8 cellular contexts compared by ENCODE assay signal in the genomic region with DNA sequence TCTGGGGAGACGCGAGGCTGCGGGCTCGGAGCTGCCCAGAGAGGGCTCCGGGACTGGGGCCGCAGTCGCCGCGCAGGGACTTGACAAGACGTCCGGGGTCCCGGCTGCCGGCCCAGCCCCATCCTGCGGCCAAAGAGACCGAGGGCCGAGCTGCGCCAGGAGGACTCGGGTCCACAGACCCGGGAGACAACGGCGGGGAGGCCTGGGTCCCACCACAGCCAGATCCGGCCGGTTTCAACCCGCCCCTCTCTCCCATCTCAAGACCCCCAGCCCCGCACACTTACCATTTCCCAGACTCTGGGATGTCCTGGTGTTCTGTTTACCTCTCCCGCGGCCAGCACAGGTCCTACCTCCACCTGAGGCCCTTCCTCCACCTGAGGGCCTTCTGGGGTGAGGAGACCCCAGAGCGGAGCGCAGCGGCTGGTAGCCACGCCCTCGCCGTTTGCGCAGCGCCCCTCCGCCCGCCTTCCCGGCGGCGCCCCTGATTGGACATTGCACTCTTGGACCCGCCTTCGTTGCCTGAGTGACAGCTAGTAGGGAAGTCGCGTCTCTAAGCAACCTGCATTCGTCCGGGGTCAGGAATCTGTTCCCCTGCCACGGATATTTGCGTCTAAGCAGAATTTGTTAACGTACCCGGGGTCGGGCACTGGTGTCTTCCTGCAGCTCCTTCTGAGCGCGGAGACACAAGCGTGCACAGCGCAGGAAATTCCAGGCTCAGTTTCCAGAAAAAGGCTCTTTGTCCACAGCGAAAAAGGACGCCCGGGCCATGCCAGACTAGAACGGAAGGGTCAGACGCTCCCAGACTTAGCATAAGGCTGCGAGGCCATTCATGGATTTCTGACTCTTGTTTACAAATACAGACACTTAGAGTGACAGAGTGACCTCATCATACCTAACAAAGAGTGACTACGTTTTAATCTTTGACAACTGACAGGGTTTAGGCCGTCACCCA. TPM values are rescaled to one million over a fixed set of nuclear protein-coding genes. Genes with fewer than 3 reads are reported as not detected.
A peak's percentile ranks its signal among the peaks of the same experiment; 100 is the strongest.
DNase-seq lines count a peak whose midpoint lies in the region; ATAC-seq and FAIRE-seq lines count a peak whose summit lies in the region.

TSS of gene ZNF709 (minus strand) at position 446 of the 952 bp plus-strand sequence. CDS start at position 287, 159 bp downstream.

- H3K36me3 ChIP-seq in neuron (ENCODE audit: insufficient read depth, low read length) = peaks cover 4% of the 10 kb centered on the region
- no peaks in the 10 kb centered on the region for H3K36me3 ChIP-seq in stomach smooth muscle (ENCODE audit: control insufficient read depth in 2 of 2, insufficient read depth in 2 of 2, low read length in 2 of 2)

- H3K27me3 ChIP-seq in neuron (ENCODE audit: insufficient read depth, low read length) = no peaks in the 10 kb centered on the region
- H3K27me3 ChIP-seq in stomach smooth muscle (ENCODE audit: control insufficient read depth in 1 of 2, insufficient read depth in 2 of 2, low read length in 2 of 2) = no peaks in the 10 kb centered on the region

- H3K9ac ChIP-seq in stomach smooth muscle (ENCODE audit: low read length in 2 of 2) = peak within 1 kb of the TSS; percentile 74 to 87

- H3K4me1 ChIP-seq in neuron (ENCODE audit: insufficient read depth, low read length) (peaks cover 16% of the 10 kb centered on the region), stomach smooth muscle (ENCODE audit: control insufficient read depth, insufficient read depth, low read length) (peaks cover 6% of the 10 kb centered on the region)

- FAIRE-seq in frontal cortex (lab: Jason Lieb, UNC) = no peak

- H2AFZ ChIP-seq in neuron (ENCODE audit: low read depth, low read length) = peak within 1 kb of the TSS; percentile 33

- peak within 1 kb of the TSS; percentile 98 for H3K4me3 ChIP-seq in neuron (ENCODE audit: low read length)
- H3K4me3 ChIP-seq in stomach smooth muscle (ENCODE audit: low read length in 2 of 2) = peak within 1 kb of the TSS; percentile 96 to 98

- ATAC-seq in GM21717 (IDR thresholded peaks at IDR 0.05; ENCODE audit: unreplicated experiment) = peak; percentile 89

- H3K9me3 ChIP-seq in neuron (ENCODE audit: low read length) (peaks cover 20% of the 10 kb centered on the region), stomach smooth muscle (ENCODE audit: control insufficient read depth in 2 of 2, low read length in 2 of 2) (no peaks in the 10 kb centered on the region)

- DNase-seq in DMS79 treated with DMSO at 0.1 percent for 48 hours (lab: John Stamatoyannopoulos, UW) = peak; percentile 96
- peak; percentile 90 to 91 for DNase-seq in Kasumi-1 (lab: John Stamatoyannopoulos, UW)
- peak; percentile 69 for DNase-seq in SHP77 treated with DMSO at 0.1 percent for 48 hours (lab: John Stamatoyannopoulos, UW)
- DNase-seq in activated naive CD4-positive, alpha-beta T cell treated with Interleukin-2 at 50 U/mL for 16 hours = peak; percentile 90
- peak; percentile 84 to 89 for DNase-seq in frontal cortex (ENCODE audit: low spot score in 2 of 2)

- peak within 1 kb of the TSS; percentile 74 for H3K27ac ChIP-seq in stomach smooth muscle (ENCODE audit: low read length)

RNA-seq across cellular contexts. Expression of gene ZNF709, which starts in this region (rescaled TPM):
- 37.5 TPM for total RNA-seq in frontal cortex

Comparison
In these comparisons a context has a peak if more than half of its experiments do, and no peak if none do; other contexts are left out.
1. Peak in every context shown above with its lines: DNase-seq, ATAC-seq, H3K4me3 ChIP-seq and H3K27ac ChIP-seq.